ENCODE assay signal across 9 cellular contexts in the genomic region with DNA sequence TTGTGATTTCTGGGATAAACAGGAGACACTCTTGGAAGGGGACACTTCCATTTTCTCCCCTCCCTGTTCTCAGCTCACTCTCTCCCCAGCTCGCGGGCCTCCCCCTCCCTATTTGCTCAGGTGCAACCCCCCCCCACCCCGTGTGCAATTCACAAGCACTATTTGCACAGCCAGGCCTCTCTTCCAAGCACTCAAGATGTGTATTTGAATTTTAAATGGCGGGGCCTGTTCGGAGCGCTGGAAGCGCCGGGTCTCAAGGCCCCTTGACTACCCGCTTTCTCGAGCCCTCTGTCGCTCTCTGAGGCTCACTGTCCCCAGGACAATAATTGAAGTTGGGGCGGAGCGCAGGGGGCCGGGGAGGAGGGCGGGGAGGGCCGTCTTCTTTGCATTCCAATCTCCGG. TPM values are rescaled to one million over a fixed set of nuclear protein-coding genes. Genes with fewer than 3 reads are reported as not detected.
A peak's percentile ranks its signal among the peaks of the same experiment; 100 is the strongest.
DNase-seq lines count a peak whose midpoint lies in the region; ATAC-seq and TF ChIP-seq lines count a peak whose summit lies in the region.
"Had no signal": no experiment of that assay in that cellular context is flagged by ENCODE, and none has a peak within 500 bp of the region (broad histone marks: within the 10 kb centered on the region; RNA-seq: fewer than 3 reads in every experiment).

No MANE protein-coding gene starts in this region.

- peaks cover 43 to 89% of the 10 kb centered on the region in 2 experiments for H3K27me3 ChIP-seq in mesenchymal stem cell (ENCODE audit: control insufficient read depth in 1 of 2, insufficient read depth in 1 of 2, low read length in 2 of 2)
- peaks cover 14% of the 10 kb centered on the region for H3K27me3 ChIP-seq in vagina

- H3K9me3 ChIP-seq in mesenchymal stem cell (ENCODE audit: control insufficient read depth, low read length) (no peaks in the 10 kb centered on the region), vagina (no peaks in the 10 kb centered on the region)

- H3K4me2 ChIP-seq in mesenchymal stem cell (ENCODE audit: low read length, poor library complexity, severe bottlenecking): peak overlapping the region; percentile 69

- H3K4ac ChIP-seq in mesenchymal stem cell (ENCODE audit: low read depth in 1 of 2, low read length in 2 of 2): no peak overlapping the region

- H2BK120ac ChIP-seq in mesenchymal stem cell (ENCODE audit: low read depth, low read length): no peak overlapping the region

- H3K4me3 ChIP-seq in mesenchymal stem cell (ENCODE audit: insufficient read depth in 1 of 2, low read depth in 1 of 2, low read length in 2 of 2) (no peak overlapping the region), vagina (peak overlapping the region; percentile 6 to 33)

- no peak overlapping the region for H3K9ac ChIP-seq in mesenchymal stem cell (ENCODE audit: low read length)

- intact Hi-C loops in vagina (cut with DNase I): no loop called here

- H3K27ac Mint-ChIP-seq in stimulated activated naive CD8-positive, alpha-beta T cell treated with anti-CD3 and anti-CD28 coated beads, Interleukin-15, Interleukin-2, amounts not matched to agents 100 ng/mL and 50 ng/mL, for 24 hours: no peak overlapping the region
- no peak overlapping the region for H3K27ac Mint-ChIP-seq in activated T-helper 17 cell treated with anti-CD3 and anti-CD28 coated beads, Interleukin-2, amount 50 U/mL, for 72 hours

- H2BK5ac ChIP-seq in mesenchymal stem cell (ENCODE audit: low read depth, low read length, poor library complexity, severe bottlenecking): no peak overlapping the region

- no peak overlapping the region for H3K27ac ChIP-seq in mesenchymal stem cell (ENCODE audit: low read length, poor library complexity, severe bottlenecking)
- H3K27ac ChIP-seq in vagina: no peak overlapping the region

- H3K4me3 Mint-ChIP-seq in stimulated activated naive CD8-positive, alpha-beta T cell treated with anti-CD3 and anti-CD28 coated beads, Interleukin-15, Interleukin-2, amounts not matched to agents 100 ng/mL and 50 ng/mL, for 24 hours: peak overlapping the region; percentile 13
- H3K4me3 Mint-ChIP-seq in activated T-helper 17 cell treated with anti-CD3 and anti-CD28 coated beads, Interleukin-2, amount 50 U/mL, for 72 hours: peak overlapping the region; percentile 59

- H3K9me3 Mint-ChIP-seq in stimulated activated naive CD8-positive, alpha-beta T cell treated with anti-CD3 and anti-CD28 coated beads, Interleukin-15, Interleukin-2, amounts not matched to agents 100 ng/mL and 50 ng/mL, for 24 hours: no peaks in the 10 kb centered on the region
- no peaks in the 10 kb centered on the region for H3K9me3 Mint-ChIP-seq in activated T-helper 17 cell treated with anti-CD3 and anti-CD28 coated beads, Interleukin-2, amount 50 U/mL, for 72 hours

- no peak overlapping the region for H2AFZ ChIP-seq in mesenchymal stem cell (ENCODE audit: low read depth, low read length)

- no peak overlapping the region for H3K23ac ChIP-seq in mesenchymal stem cell (ENCODE audit: low read length in 2 of 2)

- TF ChIP-seq CTCF in vagina (IDR thresholded peaks at IDR 0.05): no peak

- no peaks in the 10 kb centered on the region for H3K36me3 ChIP-seq in mesenchymal stem cell (ENCODE audit: control insufficient read depth in 1 of 2, insufficient read depth in 2 of 2, low read depth in 1 of 2, low read length in 2 of 2)
- H3K36me3 ChIP-seq in vagina: no peaks in the 10 kb centered on the region

- H3K14ac ChIP-seq in mesenchymal stem cell (ENCODE audit: low read length in 2 of 2): no peak overlapping the region

- H3K27me3 Mint-ChIP-seq in stimulated activated naive CD8-positive, alpha-beta T cell treated with anti-CD3 and anti-CD28 coated beads, Interleukin-15, Interleukin-2, amounts not matched to agents 100 ng/mL and 50 ng/mL, for 24 hours: peaks cover 70% of the 10 kb centered on the region
- H3K27me3 Mint-ChIP-seq in activated T-helper 17 cell treated with anti-CD3 and anti-CD28 coated beads, Interleukin-2, amount 50 U/mL, for 72 hours: peaks cover 45% of the 10 kb centered on the region

- H4K8ac ChIP-seq in mesenchymal stem cell (ENCODE audit: low read length): no peak overlapping the region

- H2AK5ac ChIP-seq in mesenchymal stem cell (ENCODE audit: low read length, severe bottlenecking): no peak overlapping the region

- no peak for ATAC-seq in stimulated activated naive CD8-positive, alpha-beta T cell treated with anti-CD3 and anti-CD28 coated beads, Interleukin-15, Interleukin-2, amounts not matched to agents 100 U/mL and 50 U/mL, for 24 hours
- ATAC-seq in activated T-helper 17 cell treated with anti-CD3 and anti-CD28 coated beads, Interleukin-2, amount 50 U/mL, for 72 hours (replicated peaks): no peak
- no peak for ATAC-seq in GM18858 (IDR thresholded peaks at IDR 0.05; ENCODE audit: unreplicated experiment)

- H3K4me1 ChIP-seq in mesenchymal stem cell (ENCODE audit: control insufficient read depth, insufficient read depth, low read depth, low read length): peaks cover 49% of the 10 kb centered on the region
- H3K4me1 ChIP-seq in vagina: peaks cover 55% of the 10 kb centered on the region

- H2BK12ac ChIP-seq in mesenchymal stem cell (ENCODE audit: low read length in 2 of 2): no peak overlapping the region

- no peak for DNase-seq in stimulated activated naive CD8-positive, alpha-beta T cell treated with anti-CD3 and anti-CD28 coated beads, Interleukin-15, Interleukin-2, amounts not matched to agents 100 U/mL and 50 U/mL, for 24 hours
- no peak for DNase-seq in mesenchymal stem cell
- DNase-seq in vagina (ENCODE audit: extremely low spot score in 2 of 2): no peak
- no peak for DNase-seq in RKO (ENCODE audit: low spot score)
- no peak for DNase-seq in activated CD4-positive, alpha-beta T cell treated with anti-CD3 and anti-CD28 coated beads for 48 hours

- no peaks in the 10 kb centered on the region for H3K79me1 ChIP-seq in mesenchymal stem cell (replicated peaks; ENCODE audit: low read length, poor library complexity, severe bottlenecking)

- 1% methylated on average over 16 of the region's 17 CpGs for WGBS in mesenchymal stem cell

- peaks cover 30% of the 10 kb centered on the region for H3K4me1 Mint-ChIP-seq in stimulated activated naive CD8-positive, alpha-beta T cell treated with anti-CD3 and anti-CD28 coated beads, Interleukin-15, Interleukin-2, amounts not matched to agents 100 ng/mL and 50 ng/mL, for 24 hours (ENCODE audit: low read depth)
- no peaks in the 10 kb centered on the region for H3K4me1 Mint-ChIP-seq in activated T-helper 17 cell treated with anti-CD3 and anti-CD28 coated beads, Interleukin-2, amount 50 U/mL, for 72 hours

- TF ChIP-seq POLR2A in vagina (IDR thresholded peaks at IDR 0.05): no peak

- no peak overlapping the region for H2BK15ac ChIP-seq in mesenchymal stem cell (ENCODE audit: low read depth, poor library complexity, severe bottlenecking)

- H4K91ac ChIP-seq in mesenchymal stem cell (ENCODE audit: low read length): no peak overlapping the region

- no peak overlapping the region for H3K18ac ChIP-seq in mesenchymal stem cell (ENCODE audit: low read depth in 1 of 2, low read length in 2 of 2)

- H3K36me3 Mint-ChIP-seq in stimulated activated naive CD8-positive, alpha-beta T cell treated with anti-CD3 and anti-CD28 coated beads, Interleukin-15, Interleukin-2, amounts not matched to agents 100 ng/mL and 50 ng/mL, for 24 hours (ENCODE audit: low read depth): no peaks in the 10 kb centered on the region
- no peaks in the 10 kb centered on the region for H3K36me3 Mint-ChIP-seq in activated T-helper 17 cell treated with anti-CD3 and anti-CD28 coated beads, Interleukin-2, amount 50 U/mL, for 72 hours (ENCODE audit: low read depth)

RNA-seq across cellular contexts. Expression of a gene that starts 7.8 kb away (rescaled TPM):
- not detected for total RNA-seq in activated T-helper 17 cell treated with anti-CD3 and anti-CD28 coated beads, Interleukin-2, amount 50 U/mL, for 72 hours
- 0.01 TPM for polyA plus RNA-seq in mesenchymal stem cell (2013, experiment 1 of 2)
- not detected for polyA plus RNA-seq in mesenchymal stem cell (2013, experiment 2 of 2)
- total RNA-seq in vagina: 0.25 TPM
- total RNA-seq: HT1080 had no signal

Comparison
In these comparisons a context has a peak if more than half of its experiments do, and no peak if none do; other contexts are left out.
1. H3K4me3 ChIP-seq: peak in vagina (2 of 2); none in mesenchymal stem cell (0 of 2).